ENCODE assay signal across 15 cellular contexts in the genomic region with DNA sequence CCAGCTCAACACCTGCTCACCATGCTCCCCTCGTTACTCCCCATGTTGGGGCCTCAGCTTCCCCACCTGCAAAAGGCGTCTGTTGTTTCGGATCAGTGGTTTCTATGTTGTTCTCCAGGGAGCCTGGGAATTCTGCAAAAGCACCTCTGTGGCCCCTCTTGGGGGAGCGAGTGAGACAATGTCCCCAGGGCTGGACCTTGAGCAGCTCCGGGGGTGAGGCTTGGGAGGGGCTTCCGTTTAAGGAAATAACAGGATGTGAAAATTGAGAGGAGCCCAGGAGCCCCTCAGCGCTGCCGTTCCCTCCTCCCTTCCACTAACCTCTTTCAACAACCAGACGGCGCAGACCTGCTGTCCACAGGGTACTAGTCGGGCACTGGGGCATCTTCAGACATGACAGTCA.
"Had no signal": no experiment of that assay in that cellular context is flagged by ENCODE, and none has a peak within 500 bp of the region (broad histone marks: within the 10 kb centered on the region; RNA-seq: fewer than 3 reads in every experiment).

No MANE protein-coding gene starts in this region.

- H3K36me3 ChIP-seq: neutrophil, tibial artery, upper lobe of right lung had no signal

- H3K9me3 Mint-ChIP-seq: central memory CD8-positive, alpha-beta T cell; naive B cell; nephron progenitor cell had no signal

- DNase-seq: cortex of kidney; dorsolateral prefrontal cortex; effector CD8-positive, alpha-beta T cell; foreskin melanocyte; islet precursor cell; mesendoderm; naive B cell; nephron progenitor cell; small intestine; stimulated activated CD4-positive, alpha-beta T cell treated with anti-CD3 and anti-CD28 coated beads, Interleukin-12 subunit alpha, Interleukin-12 subunit beta, amount 100 ng/mL, for 4 hours; stimulated activated naive CD4-positive, alpha-beta T cell treated with Interleukin-2 at 50 U/mL for 16 hours; tibial artery; upper lobe of right lung had no signal

- H3K36me3 Mint-ChIP-seq: naive B cell had no signal

- H3K27ac Mint-ChIP-seq: naive B cell, nephron progenitor cell had no signal

- H3K4me1 ChIP-seq: tibial artery, upper lobe of right lung had no signal

- H3K9me3 ChIP-seq: neutrophil, tibial artery, upper lobe of right lung had no signal

- H3K27ac ChIP-seq: dorsolateral prefrontal cortex, neutrophil, tibial artery, upper lobe of right lung had no signal

- H3K4me3 Mint-ChIP-seq: central memory CD8-positive, alpha-beta T cell; naive B cell; nephron progenitor cell had no signal

- H3K4me3 ChIP-seq: dorsolateral prefrontal cortex, tibial artery, upper lobe of right lung had no signal
